ENCODE assay signal across 12 cellular contexts in the genomic region with DNA sequence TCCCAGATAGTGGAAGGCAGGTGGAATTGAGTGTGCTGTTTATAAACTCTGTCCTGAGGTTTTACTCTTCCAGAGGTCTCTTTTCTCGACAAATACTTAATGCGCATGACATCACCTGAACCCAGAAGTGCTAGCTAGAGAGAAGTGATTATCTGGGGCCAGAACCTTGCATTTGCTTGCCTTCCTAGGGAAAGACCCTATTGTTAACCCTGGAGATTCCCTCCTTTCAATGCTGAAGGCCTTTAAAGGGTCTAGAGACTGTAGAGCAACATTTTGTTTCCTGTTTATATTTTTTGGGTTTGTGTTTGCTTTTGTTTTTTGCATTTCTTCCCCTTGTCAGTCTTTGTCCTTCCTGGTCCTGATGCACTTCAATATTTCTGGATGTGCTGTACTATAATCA. TPM values are rescaled to one million over a fixed set of nuclear protein-coding genes. Genes with fewer than 3 reads are reported as not detected.
DNase-seq lines count a peak whose midpoint lies in the region; ATAC-seq and TF ChIP-seq lines count a peak whose summit lies in the region.
"Had no signal": no experiment of that assay in that cellular context is flagged by ENCODE, and none has a peak within 500 bp of the region (broad histone marks: within the 10 kb centered on the region; RNA-seq: fewer than 3 reads in every experiment).

No MANE protein-coding gene starts in this region.

- in situ Hi-C loops in brain microvascular endothelial cell (cut with HindIII; ENCODE audit: low pct_ligation_motif_present, low sequenced_read_pairs): no loop called here

- H3K36me3 Mint-ChIP-seq in naive thymus-derived CD4-positive, alpha-beta T cell: peaks cover 0 to 20% (median 7%) of the 10 kb centered on the region in 5 donors

- peak overlapping the region in 1 of 10 donors; percentile 37 for H3K4me3 Mint-ChIP-seq in naive thymus-derived CD4-positive, alpha-beta T cell
- H3K4me3 Mint-ChIP-seq: neural crest cell had no signal

- DNase-seq in heart left ventricle (no peak), left ventricle myocardium superior (no peak), brain microvascular endothelial cell (no peak), uterus (no peak), COLO668 (lab: John Stamatoyannopoulos, UW; ENCODE audit: unreplicated experiment) (no peak), HuH-7 (ENCODE audit: low spot score) (no peak)
- DNase-seq in naive thymus-derived CD4-positive, alpha-beta T cell: no peak
- DNase-seq in stimulated activated CD4-positive, alpha-beta T cell treated with anti-CD3 and anti-CD28 coated beads, Interleukin-4, amount 100 ng/mL, for 24 hours: no peak
- DNase-seq: amygdala; NCI-H524; stimulated activated naive CD4-positive, alpha-beta T cell had no signal

- H3K4me1 ChIP-seq in heart left ventricle (peaks cover 14 to 85% (median 71%) of the 10 kb centered on the region in 12 donors), uterus (peaks cover 19 to 24% of the 10 kb centered on the region in 2 donors)
- H3K4me1 ChIP-seq in naive thymus-derived CD4-positive, alpha-beta T cell (ENCODE audit: control insufficient read depth in 2 of 2, insufficient read depth in 2 of 2, low read length in 2 of 2): peaks cover 15 to 44% of the 10 kb centered on the region in 2 donors

- CTCF ChIA-PET in naive thymus-derived CD4-positive, alpha-beta T cell (lab: Charles Lee): interaction anchor here (0.6 kb wide), 1 partner anchor 67 kb away, joined by 4 read pairs; no protein-coding TSS in a partner anchor

- TF ChIP-seq CTCF in heart left ventricle (IDR thresholded peaks at IDR 0.05) (no peak), brain microvascular endothelial cell (IDR thresholded peaks at IDR 0.05; ENCODE audit: low read depth, low read length, missing control alignments) (no peak), uterus (IDR thresholded peaks at IDR 0.05) (no peak)

- H3K4me1 Mint-ChIP-seq in naive thymus-derived CD4-positive, alpha-beta T cell: peaks cover 32 to 57% (median 43%) of the 10 kb centered on the region in 7 donors

- H3K27ac ChIP-seq in heart left ventricle (peak overlapping the region; percentile 5 to 87 (median 60)), brain microvascular endothelial cell (peak overlapping the region; percentile 86), uterus (peak overlapping the region; percentile 88 to 94)
- no peak overlapping the region for H3K27ac ChIP-seq in naive thymus-derived CD4-positive, alpha-beta T cell (ENCODE audit: low read depth, low read length)

- H3K27me3 ChIP-seq in heart left ventricle (no peaks in the 10 kb centered on the region), brain microvascular endothelial cell (replicated peaks) (no peaks in the 10 kb centered on the region), uterus (no peaks in the 10 kb centered on the region)
- H3K27me3 ChIP-seq in naive thymus-derived CD4-positive, alpha-beta T cell (ENCODE audit: control insufficient read depth in 2 of 2, insufficient read depth in 2 of 2, low read length in 2 of 2): no peaks in the 10 kb centered on the region

- ATAC-seq in heart left ventricle: no peak
- ATAC-seq in left ventricle myocardium superior: no peak
- ATAC-seq in naive thymus-derived CD4-positive, alpha-beta T cell: no peak

- POLR2A ChIA-PET in naive thymus-derived CD4-positive, alpha-beta T cell (lab: Charles Lee): no interaction called here

- H3K9me3 ChIP-seq in heart left ventricle (no peaks in the 10 kb centered on the region), uterus (no peaks in the 10 kb centered on the region)
- H3K9me3 ChIP-seq in naive thymus-derived CD4-positive, alpha-beta T cell (ENCODE audit: control insufficient read depth in 2 of 3, low read length in 3 of 3): no peaks in the 10 kb centered on the region

- intact Hi-C loops in heart left ventricle (cut with DNase I) (no loop called here), left ventricle myocardium superior (cut with micrococcal nuclease) (no loop called here), uterus (cut with DNase I; ENCODE audit: low total_unique reads) (no loop called here)
- intact Hi-C loops in naive thymus-derived CD4-positive, alpha-beta T cell (cut with micrococcal nuclease): loop anchor here in 1 of 2 donors (1.0 kb wide), 1 partner anchor 11 kb away; no protein-coding TSS in a partner anchor

- no peaks in the 10 kb centered on the region for H3K9me3 Mint-ChIP-seq in naive thymus-derived CD4-positive, alpha-beta T cell
- H3K9me3 Mint-ChIP-seq: neural crest cell had no signal

- H3K27ac Mint-ChIP-seq in naive thymus-derived CD4-positive, alpha-beta T cell: peak overlapping the region in 7 of 9 donors; percentile 20 to 82 (median 71)

- H3K36me3 ChIP-seq in heart left ventricle: peaks cover 0 to 11% (median 0%) of the 10 kb centered on the region in 9 donors
- H3K36me3 ChIP-seq in brain microvascular endothelial cell (replicated peaks): no peaks in the 10 kb centered on the region
- no peaks in the 10 kb centered on the region for H3K36me3 ChIP-seq in naive thymus-derived CD4-positive, alpha-beta T cell (ENCODE audit: control insufficient read depth in 2 of 3, insufficient read depth in 3 of 3, low read length in 3 of 3)
- no peaks in the 10 kb centered on the region for H3K36me3 ChIP-seq in uterus

- no peaks in the 10 kb centered on the region for H3K27me3 Mint-ChIP-seq in naive thymus-derived CD4-positive, alpha-beta T cell

- whole genome bisulfite sequencing in heart left ventricle, 4 donors: 66 to 75% (median 69%) methylated on average over 2 of the region's 2 CpGs

- TF ChIP-seq POLR2A in heart left ventricle (IDR thresholded peaks at IDR 0.05) (no peak), uterus (IDR thresholded peaks at IDR 0.05) (no peak)

- no peak overlapping the region for H3K4me3 ChIP-seq in heart left ventricle
- H3K4me3 ChIP-seq in brain microvascular endothelial cell (ENCODE audit: low read depth, low read length): no peak overlapping the region
- H3K4me3 ChIP-seq in naive thymus-derived CD4-positive, alpha-beta T cell (ENCODE audit: low read length): no peak overlapping the region
- H3K4me3 ChIP-seq in uterus: no peak overlapping the region

RNA-seq across cellular contexts. Expression of gene ATP2B4, which starts 36.2 kb away (rescaled TPM):
- 100 to 1,000 TPM in 8 of 9 donors, 10 to 100 TPM in 1; 87.0 to 253 (median 159) TPM for total RNA-seq in heart left ventricle
- 100 to 1,000 TPM in 1 of 2 donors, 10 to 100 TPM in 1; 56.0 to 142 TPM for polyA plus RNA-seq in heart left ventricle
- total RNA-seq in left ventricle myocardium superior: 69.5 TPM
- total RNA-seq in naive thymus-derived CD4-positive, alpha-beta T cell: 10 to 100 TPM; 29.8 to 84.0 (median 59.9) TPM
- 10 to 100 TPM; 10.2 to 11.7 TPM for polyA plus RNA-seq in naive thymus-derived CD4-positive, alpha-beta T cell
- 100 to 1,000 TPM in 3 of 4 donors, 10 to 100 TPM in 1; 82.6 to 464 (median 215) TPM for total RNA-seq in uterus
